10 cellular contexts compared by ENCODE assay signal in genomic region chr21:45078877-45079281, GRCh38. TPM values are rescaled to one million over a fixed set of nuclear protein-coding genes. Genes with fewer than 3 reads are reported as not detected.
DNase-seq lines count a peak whose midpoint lies in the region; ATAC-seq and TF ChIP-seq lines count a peak whose summit lies in the region.
"Had no signal": no experiment of that assay in that cellular context is flagged by ENCODE, and none has a peak within 500 bp of the region (broad histone marks: within the 10 kb centered on the region; RNA-seq: fewer than 3 reads in every experiment).

No MANE protein-coding gene starts in this region.

- H2AFZ ChIP-seq in PC-3 (ENCODE audit: low read length), result no peak overlapping the region

- H3K4me1 ChIP-seq in PC-3 (ENCODE audit: insufficient read depth, low read length), result peaks cover 22% of the 10 kb centered on the region

- no peaks in the 10 kb centered on the region for H3K27me3 ChIP-seq in PC-3 (ENCODE audit: low read length)

- no peaks in the 10 kb centered on the region for H3K36me3 ChIP-seq in PC-3 (ENCODE audit: low read depth, low read length)
- H3K36me3 ChIP-seq: neutrophil had no signal

- no peaks in the 10 kb centered on the region for H3K9me3 ChIP-seq in PC-3 (ENCODE audit: low read length)
- H3K9me3 ChIP-seq: neutrophil had no signal

- no peak overlapping the region for H3K9ac ChIP-seq in PC-3 (ENCODE audit: low read length)

- no peaks in the 10 kb centered on the region for H4K20me1 ChIP-seq in PC-3 (ENCODE audit: low read length)

- ATAC-seq in PC-3, result no peak
- ATAC-seq: HCT116 had no signal

- TF ChIP-seq POLR2A in NB4 (IDR thresholded peaks at IDR 0.05; ENCODE audit: extremely low read depth, insufficient read length), result no peak

- H3K79me2 ChIP-seq in PC-3 (ENCODE audit: low read length), result peaks cover 73% of the 10 kb centered on the region

- CTCF ChIA-PET in PC-3 (lab: Charles Lee), result interaction anchor here (0.6 kb wide), 1 partner anchor 230 kb away, joined by 3 read pairs; no protein-coding TSS in a partner anchor

- POLR2A ChIA-PET in PC-3 (lab: Charles Lee; ENCODE audit: unreplicated experiment), result interaction anchor here (1.0 kb wide), 1 partner anchor 59 kb away, joined by 5 read pairs; no protein-coding TSS in a partner anchor

- no peak overlapping the region for H3K4me3 ChIP-seq in NB4 (ENCODE audit: low read depth, low read length)
- no peak overlapping the region for H3K4me3 ChIP-seq in fibroblast of villous mesenchyme (ENCODE audit: low read depth, low read length)
- no peak overlapping the region for H3K4me3 ChIP-seq in PC-3 (ENCODE audit: low read length)

- TF ChIP-seq CTCF in NB4 (IDR thresholded peaks at IDR 0.05; ENCODE audit: low read depth, low read length) (no peak), fibroblast of villous mesenchyme (IDR thresholded peaks at IDR 0.05; ENCODE audit: insufficient read depth, low read depth, low read length) (no peak), PC-3 (conservative IDR thresholded peaks at IDR 0.05; ENCODE audit: low read depth, low read length) (no peak)

- no peak overlapping the region for H3K4me2 ChIP-seq in PC-3 (ENCODE audit: low read length)

- intact Hi-C loops in PC-3 (cut with micrococcal nuclease), result loop anchor here (10.0 kb wide), 1 partner anchor 134 kb away; the partner anchor contains the start of gene SLX9

- no peaks in the 10 kb centered on the region for H3K9me2 ChIP-seq in PC-3 (replicated peaks; ENCODE audit: low read length)

- DNase-seq in NB4 (ENCODE audit: low read depth) (peak; percentile 93), fibroblast of villous mesenchyme (ENCODE audit: low read depth) (peak; percentile 74), mucosa of gallbladder (ENCODE audit: low spot score) (no peak), superior temporal gyrus (ENCODE audit: extremely low spot score) (no peak), germinal center (ENCODE audit: low spot score) (no peak), PC-3 (no peak)
- DNase-seq in activated CD8-positive, alpha-beta memory T cell treated with anti-CD3 and anti-CD28 coated beads, Interleukin-2, amount 50 U/mL, for 48 hours, result peak; percentile 74
- DNase-seq in stimulated activated CD8-positive, alpha-beta memory T cell treated with anti-CD3 and anti-CD28 coated beads, Interleukin-7, amount 100 ng/mL, for 4 hours (ENCODE audit: low read depth in 2 of 2), result peak; percentile 68 to 78

- no peaks in the 10 kb centered on the region for H3F3A ChIP-seq in PC-3 (ENCODE audit: low read length, unreplicated experiment)

- no peak overlapping the region for H3K27ac ChIP-seq in PC-3 (ENCODE audit: low read length)
- H3K27ac ChIP-seq: neutrophil had no signal

- BruUV-seq in PC-3 (replicated peaks; lab: Mats Ljungman, UMichigan), result no TSS peak

RNA-seq across cellular contexts. Expression of gene ADARB1, which starts 4.5 kb away (rescaled TPM):
- total RNA-seq in fibroblast of villous mesenchyme, result 14.5 and 16.4 TPM in 2 replicates
- 32.5 TPM for total RNA-seq in mucosa of gallbladder
- total RNA-seq in PC-3 (2014; rRNA removed), result 14.1 and 21.0 TPM in 2 replicates

Comparison
In these comparisons a context has a peak if more than half of its experiments do, and no peak if none do; other contexts are left out.
1. DNase-seq: peak in NB4 (single experiment), activated CD8-positive, alpha-beta memory T cell treated with anti-CD3 and anti-CD28 coated beads, Interleukin-2, amount 50 U/mL, for 48 hours (single experiment), fibroblast of villous mesenchyme (single experiment) and stimulated activated CD8-positive, alpha-beta memory T cell treated with anti-CD3 and anti-CD28 coated beads, Interleukin-7, amount 100 ng/mL, for 4 hours (2 of 2); none in mucosa of gallbladder (single experiment), superior temporal gyrus (single experiment), germinal center (single experiment) and PC-3 (single experiment).